In the genomic region with DNA sequence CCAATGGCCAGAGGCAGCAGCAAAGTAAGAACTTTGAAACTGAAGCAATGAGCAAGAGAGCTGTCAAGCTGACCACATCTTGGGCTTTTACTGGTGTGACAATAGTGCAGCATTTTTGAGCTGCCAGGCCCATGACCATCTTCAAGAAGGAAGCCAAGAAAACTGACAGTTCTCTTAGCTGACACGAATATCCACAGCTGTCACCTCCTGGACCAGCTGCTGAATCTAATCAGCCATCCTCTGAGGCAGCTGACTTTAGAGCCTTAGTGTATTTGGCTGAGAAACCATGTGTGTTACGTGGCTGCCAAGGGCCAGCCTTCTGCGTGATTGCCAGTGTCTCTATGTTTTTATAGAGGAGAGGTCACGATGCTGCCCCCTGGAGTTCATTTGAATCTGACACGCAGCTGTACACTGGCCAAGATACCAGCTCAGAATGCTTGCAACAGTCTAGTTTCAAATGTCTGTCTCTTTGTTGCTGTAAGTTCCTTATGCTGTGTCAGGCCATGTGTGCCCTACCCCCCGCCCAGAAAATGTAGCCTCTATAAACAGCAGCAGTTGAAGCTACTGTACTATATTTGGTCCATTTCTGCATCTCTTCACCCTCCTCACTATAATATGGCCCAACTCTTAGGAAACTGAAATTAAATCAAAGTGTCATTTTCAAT, we compare ENCODE assay signal across 9 cellular contexts. TPM values are rescaled to one million over a fixed set of nuclear protein-coding genes. Genes with fewer than 3 reads are reported as not detected.
DNase-seq lines count a peak whose midpoint lies in the region; TF ChIP-seq lines count a peak whose summit lies in the region.
"Had no signal": no experiment of that assay in that cellular context is flagged by ENCODE, and none has a peak within 500 bp of the region (broad histone marks: within the 10 kb centered on the region; RNA-seq: fewer than 3 reads in every experiment).

No MANE protein-coding gene starts in this region.

- peak; percentile 36 for DNase-seq in NCI-H1436 (lab: John Stamatoyannopoulos, UW)
- DNase-seq in NCI-H1436 treated with DMSO at 0.1 percent for 48 hours (lab: John Stamatoyannopoulos, UW), result no peak
- DNase-seq in HCEC 1CT, result peak; percentile 89
- peak; percentile 78 to 81 for DNase-seq in SJSA1 (ENCODE audit: low read depth in 1 of 2, low spot score in 2 of 2)
- peak; percentile 64 for DNase-seq in inferior parietal cortex (ENCODE audit: extremely low spot score)
- peak; percentile 65 for DNase-seq in stimulated activated CD4-positive, alpha-beta T cell treated with anti-CD3 and anti-CD28 coated beads, Interleukin-15, amount 100 ng/mL, for 24 hours

- H3K4me2 ChIP-seq in Loucy (ENCODE audit: low read depth, low read length, poor library complexity, severe bottlenecking), result no peak overlapping the region
- H3K4me2 ChIP-seq: BLaER1 treated with 17β-estradiol and CSF1 and Interleukin-3, amounts not matched to agents 10 nM and 100 nM had no signal

- peaks cover 23% of the 10 kb centered on the region for H3K4me1 Mint-ChIP-seq in brain

- H3K9me3 Mint-ChIP-seq in brain, result no peaks in the 10 kb centered on the region

- H3K27me3 ChIP-seq in Loucy (ENCODE audit: insufficient read depth, low read length, poor library complexity, severe bottlenecking) (no peaks in the 10 kb centered on the region), SJSA1 (replicated peaks) (no peaks in the 10 kb centered on the region)
- H3K27me3 ChIP-seq: BLaER1 treated with 17β-estradiol and CSF1 and Interleukin-3, amounts not matched to agents 10 nM and 100 nM had no signal

- no peaks in the 10 kb centered on the region for H4K20me1 ChIP-seq in Loucy (ENCODE audit: insufficient read depth, low read length, poor library complexity, severe bottlenecking)
- H4K20me1 ChIP-seq: BLaER1 treated with 17β-estradiol and CSF1 and Interleukin-3, amounts not matched to agents 10 nM and 100 nM had no signal

- H3K9ac ChIP-seq in Loucy (ENCODE audit: low read depth, low read length, poor library complexity, severe bottlenecking), result no peak overlapping the region
- H3K9ac ChIP-seq: BLaER1 treated with 17β-estradiol and CSF1 and Interleukin-3, amounts not matched to agents 10 nM and 100 nM had no signal

- H3K79me2 ChIP-seq in Loucy (ENCODE audit: insufficient read depth, low read length), result no peaks in the 10 kb centered on the region

- H3K4me3 ChIP-seq in Loucy (ENCODE audit: low read length, poor library complexity, severe bottlenecking) (no peak overlapping the region), SJSA1 (no peak overlapping the region)
- H3K4me3 ChIP-seq: BLaER1 treated with 17β-estradiol and CSF1 and Interleukin-3, amounts not matched to agents 10 nM and 100 nM had no signal

- TF ChIP-seq CTCF in Loucy (conservative IDR thresholded peaks at IDR 0.05; ENCODE audit: low read length) (peak; percentile 80), brain (conservative IDR thresholded peaks at IDR 0.05) (peak; percentile 49 to 69)

- H3K4me3 Mint-ChIP-seq in brain, result peak overlapping the region in 1 of 5 experiments; percentile 2

- peak overlapping the region; percentile 83 for H2AFZ ChIP-seq in Loucy (ENCODE audit: low read length)

- H3K36me3 Mint-ChIP-seq in brain, result peaks cover 20% of the 10 kb centered on the region

- H3F3A ChIP-seq in Loucy (ENCODE audit: low read depth), result no peaks in the 10 kb centered on the region

- H3K36me3 ChIP-seq in Loucy (ENCODE audit: insufficient read depth, low read length) (no peaks in the 10 kb centered on the region), SJSA1 (no peaks in the 10 kb centered on the region)
- H3K36me3 ChIP-seq: BLaER1 treated with 17β-estradiol and CSF1 and Interleukin-3, amounts not matched to agents 10 nM and 100 nM had no signal

- H3K9me2 ChIP-seq in Loucy (replicated peaks; ENCODE audit: low read depth, low read length), result no peaks in the 10 kb centered on the region

- H3K27ac Mint-ChIP-seq in brain, result peak overlapping the region in 4 of 5 experiments; percentile 58 to 91 (median 78)

- H3K4me1 ChIP-seq in Loucy (ENCODE audit: insufficient read depth, low read length, poor library complexity, severe bottlenecking), result no peaks in the 10 kb centered on the region
- H3K4me1 ChIP-seq in SJSA1 (replicated peaks), result peaks cover 46% of the 10 kb centered on the region

- peaks cover 4% of the 10 kb centered on the region for H3K27me3 Mint-ChIP-seq in brain

- H3K27ac ChIP-seq in SJSA1, result 0 out of 2 replicates have a peak overlapping the region, but pooled peaks have one; percentile 6
- H3K27ac ChIP-seq: BLaER1 treated with 17β-estradiol and CSF1 and Interleukin-3, amounts not matched to agents 10 nM and 100 nM had no signal

- no peaks in the 10 kb centered on the region for H3K9me3 ChIP-seq in Loucy (ENCODE audit: insufficient read depth, low read depth, low read length)
- H3K9me3 ChIP-seq in SJSA1 (replicated peaks), result no peaks in the 10 kb centered on the region
- H3K9me3 ChIP-seq: BLaER1 treated with 17β-estradiol and CSF1 and Interleukin-3, amounts not matched to agents 10 nM and 100 nM had no signal

RNA-seq across cellular contexts. Expression of gene PALMD, which starts 39.7 kb away (rescaled TPM):
- total RNA-seq in SJSA1 (2014; rRNA removed; shearing (Covaris generic)), result 3.1 and 9.9 TPM in 2 replicates
- 3.4 TPM for polyA plus RNA-seq in brain (ENCODE audit: insufficient read depth, low read depth, low replicate concordance)
